3 cellular contexts compared by ENCODE assay signal in the genomic region with DNA sequence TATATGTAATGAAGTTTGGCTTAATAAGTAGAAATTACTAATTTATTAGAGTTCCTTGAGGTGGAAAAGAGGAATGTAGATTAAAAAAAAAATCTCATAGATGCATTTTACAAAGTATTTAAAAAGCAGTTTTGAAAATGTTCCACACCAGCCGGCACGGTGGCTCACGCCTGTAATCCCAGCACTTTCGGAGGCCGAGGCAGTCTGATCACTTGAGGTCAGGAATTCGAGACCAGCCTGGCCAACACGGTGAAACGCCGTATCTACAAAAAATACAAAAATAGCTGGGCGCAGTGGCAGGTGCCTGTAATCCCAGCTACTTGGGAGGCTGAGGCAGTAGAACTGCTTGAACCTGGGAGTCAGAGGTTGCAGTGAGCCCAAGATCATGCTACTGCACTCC. TPM values are rescaled to one million over a fixed set of nuclear protein-coding genes. Genes with fewer than 3 reads are reported as not detected.
"Had no signal": no experiment of that assay in that cellular context is flagged by ENCODE, and none has a peak within 500 bp of the region (broad histone marks: within the 10 kb centered on the region; RNA-seq: fewer than 3 reads in every experiment).

No MANE protein-coding gene starts in this region.

- DNase-seq: GDM1, GF-D8 had no signal

- H3K4me3 ChIP-seq: GM12878 had no signal

- ATAC-seq: GM12878 had no signal

RNA-seq across cellular contexts. Expression of gene CHRM2, which starts 3.2 kb away (rescaled TPM):
- polyA plus RNA-seq: GM12878 had no signal
